Comparison of ENCODE assay signal across 8 cellular contexts in the genomic region with DNA sequence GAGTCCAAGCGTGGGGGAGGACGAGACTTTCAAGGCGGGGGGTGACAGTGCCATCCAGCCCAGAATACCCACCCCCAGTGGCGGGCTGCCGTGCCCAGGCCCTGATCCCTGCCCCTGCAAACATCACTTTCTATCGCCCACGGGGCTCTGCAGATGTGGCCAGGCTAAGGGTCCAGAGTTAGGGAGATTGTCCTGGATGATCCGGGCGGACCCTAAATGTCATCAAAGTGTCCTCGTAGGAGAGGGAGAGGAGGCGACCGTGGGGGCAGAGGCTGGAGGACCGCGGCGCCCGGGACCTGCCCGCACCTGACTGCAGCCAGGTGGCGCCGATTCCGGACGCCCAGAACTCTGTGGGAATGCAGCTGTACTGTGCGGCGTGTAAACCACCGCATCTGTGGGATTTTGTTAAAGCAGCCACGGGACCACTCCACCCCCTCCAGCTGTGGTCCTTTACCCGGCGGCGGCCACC. TPM values are rescaled to one million over a fixed set of nuclear protein-coding genes. Genes with fewer than 3 reads are reported as not detected.
DNase-seq lines count a peak whose midpoint lies in the region; ATAC-seq, FAIRE-seq and TF ChIP-seq lines count a peak whose summit lies in the region.

No MANE protein-coding gene starts in this region.

- H3K4me3 ChIP-seq in GM06990 (replicated peaks; ENCODE audit: low read depth, low read length), result peak overlapping the region; percentile 69
- H3K4me3 ChIP-seq in hepatocyte, result peak overlapping the region; percentile 82
- H3K4me3 ChIP-seq in skeletal muscle satellite cell (ENCODE audit: low read length), result peak overlapping the region; percentile 77

- H3K27ac ChIP-seq in hepatocyte, result peak overlapping the region; percentile 95

- DNase-seq in GM06990 (ENCODE audit: extremely low read depth, insufficient read length), result no peak
- DNase-seq in activated CD8-positive, alpha-beta memory T cell treated with anti-CD3 and anti-CD28 coated beads, Interleukin-2, amount 50 U/mL, for 48 hours, result peak; percentile 59
- DNase-seq in hepatocyte (ENCODE audit: low spot score), result peak; percentile 54
- DNase-seq in NCI-H1105 treated with DMSO at 0.1 percent for 48 hours (lab: John Stamatoyannopoulos, UW), result no peak
- DNase-seq in RCC 7860 (ENCODE audit: low spot score), result no peak

- H3K9me3 ChIP-seq in hepatocyte (ENCODE audit: low read depth) (no peaks in the 10 kb centered on the region), skeletal muscle satellite cell (replicated peaks; ENCODE audit: low read length) (no peaks in the 10 kb centered on the region)

- peak; percentile 28 for ATAC-seq in HG02852 (IDR thresholded peaks at IDR 0.05; ENCODE audit: unreplicated experiment)
- no peak for ATAC-seq in GM18519 (IDR thresholded peaks at IDR 0.05; ENCODE audit: low FRiP score, unreplicated experiment)

- H3K9me2 ChIP-seq in hepatocyte (replicated peaks; ENCODE audit: insufficient read depth), result no peaks in the 10 kb centered on the region

- H4K20me1 ChIP-seq in hepatocyte (ENCODE audit: insufficient read depth, poor library complexity, severe bottlenecking), result no peaks in the 10 kb centered on the region

- no peak for FAIRE-seq in RCC 7860 (lab: Jason Lieb, UNC)

- H3K4me2 ChIP-seq in hepatocyte (peak overlapping the region; percentile 99), skeletal muscle satellite cell (ENCODE audit: low read length) (peak overlapping the region; percentile 97)

- TF ChIP-seq CTCF in GM06990 (IDR thresholded peaks at IDR 0.05; ENCODE audit: insufficient read depth, low read length, poor library complexity, severe bottlenecking) (peak; percentile 58), hepatocyte (IDR thresholded peaks at IDR 0.05; ENCODE audit: poor library complexity) (peak; percentile 48)

- no peaks in the 10 kb centered on the region for H3K79me2 ChIP-seq in hepatocyte

- H3K9ac ChIP-seq in skeletal muscle satellite cell (ENCODE audit: low read depth, low read length), result peak overlapping the region; percentile 84

- WGBS in hepatocyte (ENCODE audit: low lambda C conversion rate, missing lambda C conversion rate), result 4% methylated on average over 28 of the region's 28 CpGs

- 0 out of 2 replicates have a peak, but pooled peaks cover 1% of the 10 kb centered on the region for H3K27me3 ChIP-seq in GM06990 (replicated peaks; ENCODE audit: control insufficient read depth, insufficient read depth, low read length)
- H3K27me3 ChIP-seq in hepatocyte, result no peaks in the 10 kb centered on the region
- H3K27me3 ChIP-seq in skeletal muscle satellite cell (ENCODE audit: control insufficient read depth, insufficient read depth, low read length), result peaks cover 27% of the 10 kb centered on the region

- H2AFZ ChIP-seq in hepatocyte, result peak overlapping the region; percentile 99

- H3K4me1 ChIP-seq in hepatocyte (ENCODE audit: insufficient read depth) (peaks cover 5% of the 10 kb centered on the region), skeletal muscle satellite cell (ENCODE audit: control insufficient read depth, insufficient read depth, low read length) (peaks cover 35% of the 10 kb centered on the region)

- H3K36me3 ChIP-seq in GM06990 (ENCODE audit: control insufficient read depth, insufficient read depth, low read length) (no peaks in the 10 kb centered on the region), hepatocyte (replicated peaks; ENCODE audit: insufficient read depth, low read depth) (no peaks in the 10 kb centered on the region), skeletal muscle satellite cell (ENCODE audit: insufficient read depth, low read length) (no peaks in the 10 kb centered on the region)

RNA-seq across cellular contexts. Expression of a gene that starts 32.4 kb away (rescaled TPM):
- total RNA-seq in hepatocyte, result 0.16 and 0.23 TPM in 2 replicates
- 0.10 and 0.16 TPM in 2 replicates for polyA plus RNA-seq in hepatocyte
- total RNA-seq in skeletal muscle satellite cell (2012; rRNA removed), result 1.5 and 1.7 TPM in 2 replicates

Comparison
In these comparisons a context has a peak if more than half of its experiments do, and no peak if none do; other contexts are left out.
1. DNase-seq: peak in activated CD8-positive, alpha-beta memory T cell treated with anti-CD3 and anti-CD28 coated beads, Interleukin-2, amount 50 U/mL, for 48 hours (single experiment) and hepatocyte (single experiment); none in GM06990 (single experiment), NCI-H1105 treated with DMSO at 0.1 percent for 48 hours (single experiment) and RCC 7860 (single experiment).
2. Peak in every context shown above with its lines, with median percentiles within 50 percentile points of each other: H3K4me3 ChIP-seq.